Comparison of ENCODE assay signal across 1 cellular context in the genomic region with DNA sequence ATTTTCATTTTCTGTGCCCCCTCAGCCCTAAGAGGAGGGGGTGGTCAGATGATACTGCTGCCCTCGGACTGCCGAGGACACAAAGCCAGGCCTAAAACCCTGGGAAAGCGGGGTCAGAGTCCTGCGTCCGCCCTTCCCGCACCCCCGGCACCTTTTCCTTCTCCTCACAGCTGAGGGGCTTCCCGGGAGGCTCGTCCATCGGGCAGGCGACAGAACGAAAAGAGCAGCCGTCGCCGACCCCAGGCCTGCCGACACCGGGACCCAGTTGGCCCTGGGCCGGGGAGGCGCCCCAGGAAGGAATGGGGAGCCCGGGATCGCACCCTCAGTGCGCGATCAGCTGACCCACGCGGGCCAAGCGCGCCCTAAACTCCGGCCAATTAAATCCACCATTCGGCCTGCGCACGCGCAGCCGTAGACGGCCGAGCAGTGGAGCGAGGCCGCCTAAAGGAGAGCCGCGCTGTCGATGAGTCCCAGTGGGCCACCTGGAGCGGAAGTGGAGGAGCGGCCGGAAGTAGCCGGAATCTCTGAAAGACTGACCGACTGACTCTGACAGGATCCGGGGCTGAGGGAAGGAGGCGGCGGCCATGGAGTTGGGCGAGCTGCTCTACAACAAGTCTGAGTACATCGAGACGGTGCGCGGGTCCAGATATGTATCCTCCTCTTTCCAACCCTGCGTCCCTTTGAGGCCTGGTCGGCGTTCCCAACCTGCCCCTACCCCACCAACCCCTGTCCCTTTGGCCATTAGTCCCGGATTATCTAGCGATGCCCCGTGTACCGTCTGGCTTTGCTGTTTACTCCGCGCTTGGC.
TF ChIP-seq lines count a peak whose summit lies in the region.

A gene (plus strand): TSS at position 508 of the 807 bp plus-strand sequence. CDS start 77 bp downstream, at position 585.
A gene (minus strand): TSS at position 352 of the 807 bp plus-strand sequence. CDS start 153 bp downstream, at position 199.

TF ChIP-seq in WTC11, 78 proteins besides CTCF, POLR2A, EP300 and RAD21 (continued from another document and continues in another):
- TF ChIP-seq, protein P1, sequence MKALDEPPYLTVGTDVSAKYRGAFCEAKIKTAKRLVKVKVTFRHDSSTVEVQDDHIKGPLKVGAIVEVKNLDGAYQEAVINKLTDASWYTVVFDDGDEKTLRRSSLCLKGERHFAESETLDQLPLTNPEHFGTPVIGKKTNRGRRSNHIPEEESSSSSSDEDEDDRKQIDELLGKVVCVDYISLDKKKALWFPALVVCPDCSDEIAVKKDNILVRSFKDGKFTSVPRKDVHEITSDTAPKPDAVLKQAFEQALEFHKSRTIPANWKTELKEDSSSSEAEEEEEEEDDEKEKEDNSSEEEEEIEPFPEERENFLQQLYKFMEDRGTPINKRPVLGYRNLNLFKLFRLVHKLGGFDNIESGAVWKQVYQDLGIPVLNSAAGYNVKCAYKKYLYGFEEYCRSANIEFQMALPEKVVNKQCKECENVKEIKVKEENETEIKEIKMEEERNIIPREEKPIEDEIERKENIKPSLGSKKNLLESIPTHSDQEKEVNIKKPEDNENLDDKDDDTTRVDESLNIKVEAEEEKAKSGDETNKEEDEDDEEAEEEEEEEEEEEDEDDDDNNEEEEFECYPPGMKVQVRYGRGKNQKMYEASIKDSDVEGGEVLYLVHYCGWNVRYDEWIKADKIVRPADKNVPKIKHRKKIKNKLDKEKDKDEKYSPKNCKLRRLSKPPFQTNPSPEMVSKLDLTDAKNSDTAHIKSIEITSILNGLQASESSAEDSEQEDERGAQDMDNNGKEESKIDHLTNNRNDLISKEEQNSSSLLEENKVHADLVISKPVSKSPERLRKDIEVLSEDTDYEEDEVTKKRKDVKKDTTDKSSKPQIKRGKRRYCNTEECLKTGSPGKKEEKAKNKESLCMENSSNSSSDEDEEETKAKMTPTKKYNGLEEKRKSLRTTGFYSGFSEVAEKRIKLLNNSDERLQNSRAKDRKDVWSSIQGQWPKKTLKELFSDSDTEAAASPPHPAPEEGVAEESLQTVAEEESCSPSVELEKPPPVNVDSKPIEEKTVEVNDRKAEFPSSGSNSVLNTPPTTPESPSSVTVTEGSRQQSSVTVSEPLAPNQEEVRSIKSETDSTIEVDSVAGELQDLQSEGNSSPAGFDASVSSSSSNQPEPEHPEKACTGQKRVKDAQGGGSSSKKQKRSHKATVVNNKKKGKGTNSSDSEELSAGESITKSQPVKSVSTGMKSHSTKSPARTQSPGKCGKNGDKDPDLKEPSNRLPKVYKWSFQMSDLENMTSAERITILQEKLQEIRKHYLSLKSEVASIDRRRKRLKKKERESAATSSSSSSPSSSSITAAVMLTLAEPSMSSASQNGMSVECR (CRISPR knock-in tag; IDR thresholded peaks at IDR 0.05; ENCODE audit: borderline replicate concordance), result peak; percentile 74
- TF ChIP-seq ZNF138 (CRISPR knock-in tag; conservative IDR thresholded peaks at IDR 0.05) (no peak), SOX15 (CRISPR knock-in tag; IDR thresholded peaks at IDR 0.05) (no peak), FOXK1 (CRISPR knock-in tag; IDR thresholded peaks at IDR 0.05) (peak; percentile 65; the same call in 1 of the 2 replicates), TEAD1 (CRISPR knock-in tag; IDR thresholded peaks at IDR 0.05) (peak; percentile 84), ZNF423 (CRISPR knock-in tag; IDR thresholded peaks at IDR 0.05) (no peak), NR3C1 (CRISPR knock-in tag; conservative IDR thresholded peaks at IDR 0.05; ENCODE audit: low read depth) (no peak), ESRRA (CRISPR knock-in tag; IDR thresholded peaks at IDR 0.05; ENCODE audit: borderline replicate concordance) (no peak), GTF2I (CRISPR knock-in tag; conservative IDR thresholded peaks at IDR 0.05) (no peak), JAZF1 (CRISPR knock-in tag; IDR thresholded peaks at IDR 0.05) (no peak), MYBL2 (CRISPR knock-in tag; IDR thresholded peaks at IDR 0.05) (no peak), ELF4 (CRISPR knock-in tag; IDR thresholded peaks at IDR 0.05; ENCODE audit: low read depth) (no peak), TP53 (CRISPR knock-in tag; IDR thresholded peaks at IDR 0.05) (no peak), ETV6 (CRISPR knock-in tag; IDR thresholded peaks at IDR 0.05) (peak; percentile 82), ZNF232 (CRISPR knock-in tag; IDR thresholded peaks at IDR 0.05) (no peak)
- TF ChIP-seq, protein P2, sequence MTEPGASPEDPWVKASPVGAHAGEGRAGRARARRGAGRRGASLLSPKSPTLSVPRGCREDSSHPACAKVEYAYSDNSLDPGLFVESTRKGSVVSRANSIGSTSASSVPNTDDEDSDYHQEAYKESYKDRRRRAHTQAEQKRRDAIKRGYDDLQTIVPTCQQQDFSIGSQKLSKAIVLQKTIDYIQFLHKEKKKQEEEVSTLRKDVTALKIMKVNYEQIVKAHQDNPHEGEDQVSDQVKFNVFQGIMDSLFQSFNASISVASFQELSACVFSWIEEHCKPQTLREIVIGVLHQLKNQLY (CRISPR knock-in tag; IDR thresholded peaks at IDR 0.05), result no peak
- TF ChIP-seq, protein P3, sequence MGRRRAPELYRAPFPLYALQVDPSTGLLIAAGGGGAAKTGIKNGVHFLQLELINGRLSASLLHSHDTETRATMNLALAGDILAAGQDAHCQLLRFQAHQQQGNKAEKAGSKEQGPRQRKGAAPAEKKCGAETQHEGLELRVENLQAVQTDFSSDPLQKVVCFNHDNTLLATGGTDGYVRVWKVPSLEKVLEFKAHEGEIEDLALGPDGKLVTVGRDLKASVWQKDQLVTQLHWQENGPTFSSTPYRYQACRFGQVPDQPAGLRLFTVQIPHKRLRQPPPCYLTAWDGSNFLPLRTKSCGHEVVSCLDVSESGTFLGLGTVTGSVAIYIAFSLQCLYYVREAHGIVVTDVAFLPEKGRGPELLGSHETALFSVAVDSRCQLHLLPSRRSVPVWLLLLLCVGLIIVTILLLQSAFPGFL (CRISPR knock-in tag; IDR thresholded peaks at IDR 0.05; ENCODE audit: borderline replicate concordance), result no peak; the same call in 1 of the 2 replicates
- TF ChIP-seq, protein P4, sequence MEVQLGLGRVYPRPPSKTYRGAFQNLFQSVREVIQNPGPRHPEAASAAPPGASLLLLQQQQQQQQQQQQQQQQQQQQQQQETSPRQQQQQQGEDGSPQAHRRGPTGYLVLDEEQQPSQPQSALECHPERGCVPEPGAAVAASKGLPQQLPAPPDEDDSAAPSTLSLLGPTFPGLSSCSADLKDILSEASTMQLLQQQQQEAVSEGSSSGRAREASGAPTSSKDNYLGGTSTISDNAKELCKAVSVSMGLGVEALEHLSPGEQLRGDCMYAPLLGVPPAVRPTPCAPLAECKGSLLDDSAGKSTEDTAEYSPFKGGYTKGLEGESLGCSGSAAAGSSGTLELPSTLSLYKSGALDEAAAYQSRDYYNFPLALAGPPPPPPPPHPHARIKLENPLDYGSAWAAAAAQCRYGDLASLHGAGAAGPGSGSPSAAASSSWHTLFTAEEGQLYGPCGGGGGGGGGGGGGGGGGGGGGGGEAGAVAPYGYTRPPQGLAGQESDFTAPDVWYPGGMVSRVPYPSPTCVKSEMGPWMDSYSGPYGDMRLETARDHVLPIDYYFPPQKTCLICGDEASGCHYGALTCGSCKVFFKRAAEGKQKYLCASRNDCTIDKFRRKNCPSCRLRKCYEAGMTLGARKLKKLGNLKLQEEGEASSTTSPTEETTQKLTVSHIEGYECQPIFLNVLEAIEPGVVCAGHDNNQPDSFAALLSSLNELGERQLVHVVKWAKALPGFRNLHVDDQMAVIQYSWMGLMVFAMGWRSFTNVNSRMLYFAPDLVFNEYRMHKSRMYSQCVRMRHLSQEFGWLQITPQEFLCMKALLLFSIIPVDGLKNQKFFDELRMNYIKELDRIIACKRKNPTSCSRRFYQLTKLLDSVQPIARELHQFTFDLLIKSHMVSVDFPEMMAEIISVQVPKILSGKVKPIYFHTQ (CRISPR knock-in tag; IDR thresholded peaks at IDR 0.05), result no peak
- TF ChIP-seq, protein P5, sequence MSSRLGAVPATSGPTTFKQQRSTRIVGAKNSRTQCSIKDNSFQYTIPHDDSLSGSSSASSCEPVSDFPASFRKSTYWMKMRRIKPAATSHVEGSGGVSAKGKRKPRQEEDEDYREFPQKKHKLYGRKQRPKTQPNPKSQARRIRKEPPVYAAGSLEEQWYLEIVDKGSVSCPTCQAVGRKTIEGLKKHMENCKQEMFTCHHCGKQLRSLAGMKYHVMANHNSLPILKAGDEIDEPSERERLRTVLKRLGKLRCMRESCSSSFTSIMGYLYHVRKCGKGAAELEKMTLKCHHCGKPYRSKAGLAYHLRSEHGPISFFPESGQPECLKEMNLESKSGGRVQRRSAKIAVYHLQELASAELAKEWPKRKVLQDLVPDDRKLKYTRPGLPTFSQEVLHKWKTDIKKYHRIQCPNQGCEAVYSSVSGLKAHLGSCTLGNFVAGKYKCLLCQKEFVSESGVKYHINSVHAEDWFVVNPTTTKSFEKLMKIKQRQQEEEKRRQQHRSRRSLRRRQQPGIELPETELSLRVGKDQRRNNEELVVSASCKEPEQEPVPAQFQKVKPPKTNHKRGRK (CRISPR knock-in tag; IDR thresholded peaks at IDR 0.05; ENCODE audit: borderline replicate concordance), result no peak
- TF ChIP-seq, protein P6, sequence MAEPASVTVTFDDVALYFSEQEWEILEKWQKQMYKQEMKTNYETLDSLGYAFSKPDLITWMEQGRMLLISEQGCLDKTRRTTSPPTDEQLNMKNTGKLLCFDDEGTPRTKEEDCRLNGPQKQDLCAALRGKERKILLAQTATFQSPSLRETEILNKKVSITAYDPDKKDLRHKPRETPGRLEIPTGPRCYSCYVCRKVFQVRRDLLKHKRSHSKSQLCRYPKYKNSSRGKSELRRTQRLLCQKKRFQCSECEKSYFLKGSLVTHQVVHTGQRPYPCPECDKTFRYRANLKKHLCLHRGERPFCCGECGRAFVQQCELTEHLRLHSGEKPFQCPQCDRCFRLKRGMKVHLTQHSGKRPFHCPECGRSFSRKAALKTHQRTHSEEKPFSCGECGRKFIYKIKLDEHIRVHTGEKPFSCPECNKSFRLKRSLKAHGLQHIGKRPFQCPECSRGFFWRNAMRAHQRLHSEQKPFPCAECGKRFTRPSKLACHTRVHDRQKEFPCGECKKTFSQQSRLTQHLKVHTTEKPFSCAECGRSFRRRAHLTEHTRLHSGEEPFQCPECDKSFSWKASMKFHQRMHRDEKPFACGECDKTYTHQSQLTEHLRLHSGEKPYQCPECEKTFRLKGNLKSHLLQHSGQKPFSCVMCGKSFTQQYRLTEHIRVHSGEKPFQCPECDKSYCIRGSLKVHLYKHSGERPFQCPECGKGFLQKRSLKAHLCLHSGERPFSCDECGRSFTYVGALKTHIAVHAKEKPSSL (CRISPR knock-in tag; conservative IDR thresholded peaks at IDR 0.05), result no peak
- TF ChIP-seq, protein P7, sequence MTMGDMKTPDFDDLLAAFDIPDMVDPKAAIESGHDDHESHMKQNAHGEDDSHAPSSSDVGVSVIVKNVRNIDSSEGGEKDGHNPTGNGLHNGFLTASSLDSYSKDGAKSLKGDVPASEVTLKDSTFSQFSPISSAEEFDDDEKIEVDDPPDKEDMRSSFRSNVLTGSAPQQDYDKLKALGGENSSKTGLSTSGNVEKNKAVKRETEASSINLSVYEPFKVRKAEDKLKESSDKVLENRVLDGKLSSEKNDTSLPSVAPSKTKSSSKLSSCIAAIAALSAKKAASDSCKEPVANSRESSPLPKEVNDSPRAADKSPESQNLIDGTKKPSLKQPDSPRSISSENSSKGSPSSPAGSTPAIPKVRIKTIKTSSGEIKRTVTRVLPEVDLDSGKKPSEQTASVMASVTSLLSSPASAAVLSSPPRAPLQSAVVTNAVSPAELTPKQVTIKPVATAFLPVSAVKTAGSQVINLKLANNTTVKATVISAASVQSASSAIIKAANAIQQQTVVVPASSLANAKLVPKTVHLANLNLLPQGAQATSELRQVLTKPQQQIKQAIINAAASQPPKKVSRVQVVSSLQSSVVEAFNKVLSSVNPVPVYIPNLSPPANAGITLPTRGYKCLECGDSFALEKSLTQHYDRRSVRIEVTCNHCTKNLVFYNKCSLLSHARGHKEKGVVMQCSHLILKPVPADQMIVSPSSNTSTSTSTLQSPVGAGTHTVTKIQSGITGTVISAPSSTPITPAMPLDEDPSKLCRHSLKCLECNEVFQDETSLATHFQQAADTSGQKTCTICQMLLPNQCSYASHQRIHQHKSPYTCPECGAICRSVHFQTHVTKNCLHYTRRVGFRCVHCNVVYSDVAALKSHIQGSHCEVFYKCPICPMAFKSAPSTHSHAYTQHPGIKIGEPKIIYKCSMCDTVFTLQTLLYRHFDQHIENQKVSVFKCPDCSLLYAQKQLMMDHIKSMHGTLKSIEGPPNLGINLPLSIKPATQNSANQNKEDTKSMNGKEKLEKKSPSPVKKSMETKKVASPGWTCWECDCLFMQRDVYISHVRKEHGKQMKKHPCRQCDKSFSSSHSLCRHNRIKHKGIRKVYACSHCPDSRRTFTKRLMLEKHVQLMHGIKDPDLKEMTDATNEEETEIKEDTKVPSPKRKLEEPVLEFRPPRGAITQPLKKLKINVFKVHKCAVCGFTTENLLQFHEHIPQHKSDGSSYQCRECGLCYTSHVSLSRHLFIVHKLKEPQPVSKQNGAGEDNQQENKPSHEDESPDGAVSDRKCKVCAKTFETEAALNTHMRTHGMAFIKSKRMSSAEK (CRISPR knock-in tag; IDR thresholded peaks at IDR 0.05; ENCODE audit: borderline replicate concordance), result no peak
- TF ChIP-seq, protein P8, sequence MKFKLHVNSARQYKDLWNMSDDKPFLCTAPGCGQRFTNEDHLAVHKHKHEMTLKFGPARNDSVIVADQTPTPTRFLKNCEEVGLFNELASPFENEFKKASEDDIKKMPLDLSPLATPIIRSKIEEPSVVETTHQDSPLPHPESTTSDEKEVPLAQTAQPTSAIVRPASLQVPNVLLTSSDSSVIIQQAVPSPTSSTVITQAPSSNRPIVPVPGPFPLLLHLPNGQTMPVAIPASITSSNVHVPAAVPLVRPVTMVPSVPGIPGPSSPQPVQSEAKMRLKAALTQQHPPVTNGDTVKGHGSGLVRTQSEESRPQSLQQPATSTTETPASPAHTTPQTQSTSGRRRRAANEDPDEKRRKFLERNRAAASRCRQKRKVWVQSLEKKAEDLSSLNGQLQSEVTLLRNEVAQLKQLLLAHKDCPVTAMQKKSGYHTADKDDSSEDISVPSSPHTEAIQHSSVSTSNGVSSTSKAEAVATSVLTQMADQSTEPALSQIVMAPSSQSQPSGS (CRISPR knock-in tag; IDR thresholded peaks at IDR 0.05; ENCODE audit: borderline replicate concordance, low read depth), result no peak
- TF ChIP-seq, protein P9, sequence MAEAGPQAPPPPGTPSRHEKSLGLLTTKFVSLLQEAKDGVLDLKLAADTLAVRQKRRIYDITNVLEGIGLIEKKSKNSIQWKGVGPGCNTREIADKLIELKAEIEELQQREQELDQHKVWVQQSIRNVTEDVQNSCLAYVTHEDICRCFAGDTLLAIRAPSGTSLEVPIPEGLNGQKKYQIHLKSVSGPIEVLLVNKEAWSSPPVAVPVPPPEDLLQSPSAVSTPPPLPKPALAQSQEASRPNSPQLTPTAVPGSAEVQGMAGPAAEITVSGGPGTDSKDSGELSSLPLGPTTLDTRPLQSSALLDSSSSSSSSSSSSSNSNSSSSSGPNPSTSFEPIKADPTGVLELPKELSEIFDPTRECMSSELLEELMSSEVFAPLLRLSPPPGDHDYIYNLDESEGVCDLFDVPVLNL (CRISPR knock-in tag; IDR thresholded peaks at IDR 0.05; ENCODE audit: borderline replicate concordance, low read depth), result no peak
- TF ChIP-seq, protein P10, sequence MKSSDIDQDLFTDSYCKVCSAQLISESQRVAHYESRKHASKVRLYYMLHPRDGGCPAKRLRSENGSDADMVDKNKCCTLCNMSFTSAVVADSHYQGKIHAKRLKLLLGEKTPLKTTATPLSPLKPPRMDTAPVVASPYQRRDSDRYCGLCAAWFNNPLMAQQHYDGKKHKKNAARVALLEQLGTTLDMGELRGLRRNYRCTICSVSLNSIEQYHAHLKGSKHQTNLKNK (CRISPR knock-in tag; IDR thresholded peaks at IDR 0.05), result no peak
